Comparison of ENCODE assay signal across 14 cellular contexts in the genomic region with DNA sequence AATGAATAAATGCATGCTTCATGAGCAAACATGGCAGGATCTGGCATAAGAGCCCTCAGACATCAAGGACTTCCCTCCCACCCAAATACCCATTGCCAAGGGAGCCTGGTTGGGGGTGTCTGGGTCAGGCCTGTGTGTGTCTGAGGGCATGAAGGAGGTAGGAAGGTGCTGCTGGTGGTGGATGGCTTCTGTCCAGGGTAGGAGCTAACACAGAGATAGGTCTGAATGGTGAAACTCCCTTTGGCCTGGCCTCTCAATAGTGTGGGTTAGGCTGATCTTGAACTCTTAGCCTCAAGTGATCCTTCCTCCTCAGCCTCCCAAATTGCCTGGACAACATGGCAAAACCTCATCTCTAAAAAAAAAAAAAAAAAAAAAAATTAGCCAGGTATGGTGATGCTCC. TPM values are rescaled to one million over a fixed set of nuclear protein-coding genes. Genes with fewer than 3 reads are reported as not detected.
DNase-seq lines count a peak whose midpoint lies in the region; FAIRE-seq and TF ChIP-seq lines count a peak whose summit lies in the region.
"Had no signal": no experiment of that assay in that cellular context is flagged by ENCODE, and none has a peak within 500 bp of the region (broad histone marks: within the 10 kb centered on the region; RNA-seq: fewer than 3 reads in every experiment).

No MANE protein-coding gene starts in this region.

- H3K9ac ChIP-seq in H1 (replicated peaks in 1 of 4; ENCODE audit: extremely low read depth in 1 of 4, low read depth in 3 of 4, low read length in 3 of 4) = no peak overlapping the region

- H3K18ac ChIP-seq in H1 (ENCODE audit: extremely low read depth, low read length) = no peak overlapping the region

- no peak overlapping the region for H2AFZ ChIP-seq in H1 (ENCODE audit: low read length)

- no peak overlapping the region for H2BK12ac ChIP-seq in H1 (ENCODE audit: low read depth, low read length)

- no peak overlapping the region for H4K8ac ChIP-seq in H1 (ENCODE audit: extremely low read depth, insufficient read depth, low read length)

- H3K79me2 ChIP-seq in DOHH2 (ENCODE audit: control insufficient read depth, low read length) (peaks cover 24% of the 10 kb centered on the region), H1 (ENCODE audit: control insufficient read depth in 1 of 2, insufficient read depth in 2 of 2, low read length in 2 of 2) (no peaks in the 10 kb centered on the region)

- H3K23me2 ChIP-seq in H1 (ENCODE audit: low read depth, low read length) = no peaks in the 10 kb centered on the region

- peaks cover 23% of the 10 kb centered on the region for H3F3A ChIP-seq in DOHH2 (ENCODE audit: control insufficient read depth, insufficient read depth)

- TF ChIP-seq CTCF in AG04450 (IDR thresholded peaks at IDR 0.05; ENCODE audit: low read depth, low read length) (no peak), DOHH2 (IDR thresholded peaks at IDR 0.05; ENCODE audit: low read depth, low read length, poor library complexity, severe bottlenecking) (no peak), VCaP (conservative IDR thresholded peaks at IDR 0.05) (no peak), H1 (IDR thresholded peaks at IDR 0.05; ENCODE audit: control extremely low read depth in 1 of 3, insufficient read depth in 1 of 3, low read depth in 1 of 3, low read length in 3 of 3) (no peak), RWPE1 (conservative IDR thresholded peaks at IDR 0.05; ENCODE audit: low read depth) (no peak), tibial nerve (IDR thresholded peaks at IDR 0.05) (no peak)

- H4K5ac ChIP-seq in H1 (ENCODE audit: insufficient read length, low read depth, low read length) = no peak overlapping the region

- H2BK15ac ChIP-seq in H1 (ENCODE audit: low read length) = no peak overlapping the region

- no peaks in the 10 kb centered on the region for H3K9me3 ChIP-seq in AG04450 (ENCODE audit: control insufficient read depth, insufficient read depth, low read length)
- H3K9me3 ChIP-seq in DOHH2 (ENCODE audit: control insufficient read depth, insufficient read depth, low read length) = no peaks in the 10 kb centered on the region
- H3K9me3 ChIP-seq in H1 (ENCODE audit: insufficient read depth in 2 of 2, low read depth in 1 of 2, low read length in 1 of 2) = no peaks in the 10 kb centered on the region
- no peaks in the 10 kb centered on the region for H3K9me3 ChIP-seq in tibial nerve

- H3K4me2 ChIP-seq in DOHH2 (ENCODE audit: low read length) = peak overlapping the region; percentile 90
- no peak overlapping the region for H3K4me2 ChIP-seq in H1 (ENCODE audit: insufficient read depth in 1 of 2, low read depth in 2 of 2, low read length in 2 of 2)

- no peak overlapping the region for H2BK120ac ChIP-seq in H1 (replicated peaks; ENCODE audit: low read depth, low read length)

- FAIRE-seq in H1 (lab: Jason Lieb, UNC) = no peak
- FAIRE-seq in HTR-8/SVneo (lab: Jason Lieb, UNC) = no peak
- FAIRE-seq: GM19239, keratinocyte had no signal

- H3K9me2 ChIP-seq in DOHH2 (replicated peaks; ENCODE audit: control insufficient read depth, low read length) = no peaks in the 10 kb centered on the region

- H3K14ac ChIP-seq in H1 (ENCODE audit: insufficient read length) = no peak overlapping the region

- no peak for TF ChIP-seq POLR2A in H1 (IDR thresholded peaks at IDR 0.05; ENCODE audit: control extremely low read depth in 1 of 2, low read depth in 2 of 2, low read length in 2 of 2)
- TF ChIP-seq POLR2A in tibial nerve (IDR thresholded peaks at IDR 0.05) = no peak

- POLR2A ChIA-PET in AG04450 (lab: Yijun Ruan, JAX) = no interaction called here
- POLR2A ChIA-PET in H1 (lab: Charles Lee; ENCODE audit: partially characterized antibody) = interaction anchor here (0.6 kb wide), 1 partner anchor 243 kb away, joined by 4 read pairs; no protein-coding TSS in a partner anchor
- POLR2A ChIA-PET in RWPE1 (lab: Yijun Ruan, JAX; ENCODE audit: low non-redundant PET) = no interaction called here

- H3K4me1 ChIP-seq in DOHH2 (ENCODE audit: control insufficient read depth, low read length) (peaks cover 72% of the 10 kb centered on the region), H1 (replicated peaks in 1 of 4; ENCODE audit: control insufficient read depth in 3 of 4, insufficient read depth in 4 of 4, low read length in 3 of 4) (peaks cover 5 to 16% (median 7%) of the 10 kb centered on the region in 4 experiments), tibial nerve (peaks cover 0 to 23% (median 8%) of the 10 kb centered on the region in 4 donors)

- H2BK20ac ChIP-seq in H1 (ENCODE audit: low read length) = 0 out of 2 replicates have a peak overlapping the region, but pooled peaks have one; percentile 77

- no peak overlapping the region for H3K56ac ChIP-seq in H1 (replicated peaks; ENCODE audit: insufficient read length, low read depth, low read length)

- H3K27me3 ChIP-seq in AG04450 (ENCODE audit: control insufficient read depth, insufficient read depth, low read length) (no peaks in the 10 kb centered on the region), DOHH2 (ENCODE audit: control insufficient read depth, low read length) (no peaks in the 10 kb centered on the region), H1 (replicated peaks in 1 of 4; ENCODE audit: control insufficient read depth in 3 of 4, extremely low read depth in 1 of 4, insufficient read depth in 3 of 4, low read length in 3 of 4) (no peaks in the 10 kb centered on the region), tibial nerve (peaks cover 0 to 7% of the 10 kb centered on the region in 2 donors)

- H3K4me3 ChIP-seq in AG04450 (ENCODE audit: low read depth, low read length) (peak overlapping the region; percentile 21), DOHH2 (ENCODE audit: low read length) (peak overlapping the region; percentile 77), H1 (ENCODE audit: extremely low read depth in 1 of 4, insufficient read depth in 2 of 4, low read depth in 3 of 4, low read length in 4 of 4) (no peak overlapping the region), tibial nerve (no peak overlapping the region)

- H2BK5ac ChIP-seq in H1 (ENCODE audit: low read depth, low read length) = no peak overlapping the region

- CTCF ChIA-PET in AG04450 (lab: Charles Lee) = no interaction called here
- CTCF ChIA-PET in H1 (lab: Charles Lee; ENCODE audit: partially characterized antibody) = interaction anchor here (1.1 kb wide), 1 partner anchor 22 kb away, joined by 4 read pairs; no protein-coding TSS in a partner anchor
- CTCF ChIA-PET in RWPE1 (lab: Yijun Ruan, JAX) = interaction anchor here (0.7 kb wide), 1 partner anchor 351 kb away, joined by 3 read pairs; a partner anchor contains a TSS

- H4K91ac ChIP-seq in H1 (replicated peaks; ENCODE audit: insufficient read length, low read length) = no peak overlapping the region

- H3K4ac ChIP-seq in H1 (replicated peaks; ENCODE audit: insufficient read length, low read depth, low read length) = no peak overlapping the region

- DNase-seq in AG04450 (ENCODE audit: low read depth, low spot score) (no peak), H1 (ENCODE audit: low read depth in 1 of 2, low spot score in 2 of 2) (peak in 1 of 2 experiments; percentile 24), HTR-8/SVneo (ENCODE audit: insufficient read length, low spot score) (no peak), RWPE1 (ENCODE audit: low spot score) (no peak), tibial nerve (ENCODE audit: low spot score in 2 of 2) (no peak), NCI-H1436 (lab: John Stamatoyannopoulos, UW) (no peak)
- DNase-seq: activated T-cell treated with anti-CD3 and anti-CD28 coated beads, Interleukin-2, amount 50 U/mL, for 4 hours; NCI-H146; NCI-H526; stimulated activated CD4-positive, alpha-beta T cell treated with anti-CD3 and anti-CD28 coated beads, Interleukin-2, amount 100 ng/mL, for 24 hours had no signal

- H4K20me1 ChIP-seq in DOHH2 (ENCODE audit: control insufficient read depth, insufficient read depth, low read depth, low read length) (no peaks in the 10 kb centered on the region), H1 (replicated peaks in 1 of 2; ENCODE audit: control insufficient read depth in 1 of 2, insufficient read depth in 2 of 2, low read length in 2 of 2) (no peaks in the 10 kb centered on the region)

- H2AK5ac ChIP-seq in H1 (ENCODE audit: low read depth, low read length) = no peak overlapping the region

- TF ChIP-seq RAD21 in H1 (IDR thresholded peaks at IDR 0.05 in 1 of 2, conservative IDR thresholded peaks at IDR 0.05 in 1 of 2; ENCODE audit: low read depth in 2 of 2, low read length in 2 of 2) = no peak

- H3K27ac ChIP-seq in AG04450 (ENCODE audit: low read depth, low read length) (no peak overlapping the region), DOHH2 (ENCODE audit: low read depth, low read length) (peak overlapping the region; percentile 90; the same call in 1 of the 2 replicates), VCaP (peak overlapping the region; percentile 93; the same call in 1 of the 2 replicates), H1 (ENCODE audit: low read depth, low read length) (no peak overlapping the region), RWPE1 (no peak overlapping the region), tibial nerve (no peak overlapping the region)

- H3K23ac ChIP-seq in H1 (ENCODE audit: insufficient read length) = no peak overlapping the region

- H3K36me3 ChIP-seq in DOHH2 (ENCODE audit: control insufficient read depth, low read length) (peaks cover 22% of the 10 kb centered on the region), H1 (ENCODE audit: control insufficient read depth in 2 of 4, insufficient read depth in 4 of 4, low read length in 3 of 4) (no peaks in the 10 kb centered on the region), tibial nerve (no peaks in the 10 kb centered on the region)

- no peaks in the 10 kb centered on the region for H3K79me1 ChIP-seq in H1 (ENCODE audit: low read depth, low read length)

- TF ChIP-seq EP300 in H1 (IDR thresholded peaks at IDR 0.05; ENCODE audit: borderline replicate concordance in 1 of 2, low read depth in 2 of 2, low read length in 2 of 2) = no peak
- TF ChIP-seq EP300 in tibial nerve (IDR thresholded peaks at IDR 0.05) = no peak

RNA-seq across cellular contexts. Expression of a gene that starts 2.8 kb away (rescaled TPM):
- polyA plus RNA-seq in AG04450 (2011; rRNA removed) (19.6 and 22.2 TPM in 2 replicates), H1 (2011; rRNA removed) (4.0 and 10.9 TPM in 2 replicates)
- polyA minus RNA-seq in AG04450 (2011; rRNA and poly(A)+ RNA removed) = 30.9 and 50.1 TPM in 2 replicates
- total RNA-seq in H1 (2021; fragmentation: NEBNext Ultra II Directional; extraction: Animal tissue kit (Norgen Biotek cat#: 25700)) = 5.2 and 6.3 TPM in 2 replicates
- 3.2 TPM for polyA plus RNA-seq in H1 (2011; cell fraction: cytosol; rRNA removed)
- polyA plus RNA-seq in H1 (2011; cell fraction: nucleus; rRNA removed) = 12.0 TPM
- polyA plus RNA-seq in H1 (2012, experiment 1 of 2) = 2.7 to 4.5 TPM (median 3.3 TPM) in 4 replicates
- polyA plus RNA-seq in H1 (2012, experiment 2 of 2) = 1.6 TPM
- polyA plus RNA-seq in H1 (2013, experiment 1 of 2) = 2.7 TPM
- 2.3 TPM for polyA plus RNA-seq in H1 (2013, experiment 2 of 2)
- polyA minus RNA-seq in H1 (2011; rRNA and poly(A)+ RNA removed) = 7.4 and 11.1 TPM in 2 replicates
- 2.5 TPM for polyA minus RNA-seq in H1 (2011; cell fraction: cytosol; rRNA and poly(A)+ RNA removed)
- polyA minus RNA-seq in H1 (2011; cell fraction: nucleus; rRNA and poly(A)+ RNA removed) = 38.5 TPM
- total RNA-seq in tibial nerve = 1 to 10 TPM; 1.0 to 8.7 (median 3.7) TPM

Comparison
In these comparisons a context has a peak if more than half of its experiments do, and no peak if none do; other contexts are left out.
1. H3K27ac ChIP-seq: peak in DOHH2 (single experiment) and VCaP (single experiment); none in AG04450 (single experiment), H1 (single experiment), RWPE1 (single experiment) and tibial nerve (0 of 4).
2. H3K4me3 ChIP-seq: peak in AG04450 (single experiment) and DOHH2 (single experiment); none in H1 (0 of 4) and tibial nerve (0 of 4).